Comparison of ENCODE assay signal across 14 cellular contexts in the genomic region with DNA sequence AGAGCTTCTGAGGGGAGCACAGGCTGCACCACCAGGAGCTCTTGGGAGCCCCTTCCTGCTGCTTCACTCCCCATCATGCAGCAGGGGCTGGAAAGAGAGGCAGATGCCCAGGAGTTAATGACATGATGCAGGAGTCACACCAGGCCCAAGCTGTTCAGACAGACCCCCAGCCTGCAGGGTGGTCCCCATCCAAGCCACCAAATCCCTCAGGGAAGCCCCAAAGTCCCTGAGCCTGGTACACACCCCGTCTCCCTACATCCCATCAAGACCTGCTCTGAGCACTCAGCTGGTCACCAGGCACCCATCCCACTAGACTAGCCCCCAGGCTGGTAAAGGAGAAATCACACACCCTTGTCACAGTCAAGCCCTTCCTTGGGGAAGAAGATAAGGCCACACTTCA. TPM values are rescaled to one million over a fixed set of nuclear protein-coding genes. Genes with fewer than 3 reads are reported as not detected.
DNase-seq lines count a peak whose midpoint lies in the region; ATAC-seq and TF ChIP-seq lines count a peak whose summit lies in the region.
"Had no signal": no experiment of that assay in that cellular context is flagged by ENCODE, and none has a peak within 500 bp of the region (broad histone marks: within the 10 kb centered on the region; RNA-seq: fewer than 3 reads in every experiment).

No MANE protein-coding gene starts in this region.

- TF ChIP-seq CTCF in MCF 10A (IDR thresholded peaks at IDR 0.05; ENCODE audit: unreplicated experiment) (no peak), mammary epithelial cell (conservative IDR thresholded peaks at IDR 0.05 in 1 of 2, IDR thresholded peaks at IDR 0.05 in 1 of 2; ENCODE audit: extremely low read depth in 1 of 2, insufficient read depth in 1 of 2, low read depth in 1 of 2, low read length in 2 of 2) (no peak), adrenal gland (IDR thresholded peaks at IDR 0.05) (no peak)

- no peaks in the 10 kb centered on the region for H3K79me2 ChIP-seq in mammary epithelial cell (ENCODE audit: insufficient read depth, low read length)

- no peak for TF ChIP-seq POLR2A in adrenal gland (IDR thresholded peaks at IDR 0.05)

- H3K9me3 Mint-ChIP-seq in MCF 10A (ENCODE audit: unreplicated experiment) = no peaks in the 10 kb centered on the region
- H3K9me3 Mint-ChIP-seq: CD4-positive, CD25-positive, alpha-beta regulatory T cell; H9 had no signal

- in situ Hi-C loops in mammary epithelial cell (cut with MboI; ENCODE audit: low sequenced_read_pairs in 2 of 2) = no loop called here

- H3K36me3 Mint-ChIP-seq in MCF 10A (ENCODE audit: insufficient read depth, unreplicated experiment) = peaks cover 54% of the 10 kb centered on the region

- no peaks in the 10 kb centered on the region for H3K9me3 ChIP-seq in mammary epithelial cell (replicated peaks; ENCODE audit: insufficient read depth, low read length)
- no peaks in the 10 kb centered on the region for H3K9me3 ChIP-seq in adrenal gland (replicated peaks in 1 of 3)
- H3K9me3 ChIP-seq: BLaER1 treated with 17β-estradiol and CSF1 and Interleukin-3, amounts not matched to agents 10 nM and 100 nM had no signal

- H2AFZ ChIP-seq in mammary epithelial cell (ENCODE audit: low read depth, low read length) = no peak overlapping the region

- CTCF ChIA-PET in MCF 10A (lab: Yijun Ruan, JAX) (interaction anchor here (0.7 to 4.1 kb wide), 2 partner anchors 36 to 163 kb away, joined by 3 to 33 read pairs; no protein-coding TSS in a partner anchor), mammary epithelial cell (lab: Charles Lee; ENCODE audit: low non-redundant PET) (no interaction called here)

- H3K4me1 Mint-ChIP-seq in MCF 10A (ENCODE audit: insufficient read depth, unreplicated experiment) = no peaks in the 10 kb centered on the region
- H3K4me1 Mint-ChIP-seq: H9 had no signal

- H3K4me3 Mint-ChIP-seq in MCF 10A (ENCODE audit: unreplicated experiment) = no peak overlapping the region
- H3K4me3 Mint-ChIP-seq: CD4-positive, CD25-positive, alpha-beta regulatory T cell; CD8-positive, alpha-beta memory T cell; H9 had no signal

- H4K20me1 ChIP-seq in mammary epithelial cell (ENCODE audit: insufficient read depth, low read length) = no peaks in the 10 kb centered on the region

- dilution Hi-C loops in mammary epithelial cell (cut with HindIII; ENCODE audit: low sequenced_read_pairs) = no loop called here

- no peak overlapping the region for H3K9ac ChIP-seq in mammary epithelial cell (ENCODE audit: insufficient read depth, low read length)

- no peak for ATAC-seq in GM18511 (IDR thresholded peaks at IDR 0.05; ENCODE audit: unreplicated experiment)
- ATAC-seq in GM21447 (IDR thresholded peaks at IDR 0.05; ENCODE audit: unreplicated experiment) = no peak
- no peak for ATAC-seq in HG03159 (IDR thresholded peaks at IDR 0.05; ENCODE audit: unreplicated experiment)

- no peaks in the 10 kb centered on the region for H3K27me3 ChIP-seq in mammary epithelial cell (ENCODE audit: insufficient read depth, low read length)
- H3K27me3 ChIP-seq in adrenal gland = no peaks in the 10 kb centered on the region
- H3K27me3 ChIP-seq: BLaER1 treated with 17β-estradiol and CSF1 and Interleukin-3, amounts not matched to agents 10 nM and 100 nM had no signal

- no peak for DNase-seq in MCF 10A (ENCODE audit: unreplicated experiment)
- no peak for DNase-seq in mammary epithelial cell
- no peak for DNase-seq in adrenal gland
- DNase-seq in posterior vena cava (ENCODE audit: low spot score) = peak; percentile 50
- DNase-seq in NCI-H1417 treated with DMSO at 0.1 percent for 48 hours (lab: John Stamatoyannopoulos, UW) = no peak
- DNase-seq: 8988T; CD4-positive, CD25-positive, alpha-beta regulatory T cell; CD8-positive, alpha-beta memory T cell; COR-L47; H9 had no signal

- H3K4me2 ChIP-seq in mammary epithelial cell (ENCODE audit: insufficient read depth, low read depth, low read length) = no peak overlapping the region

- H3K4me3 ChIP-seq in mammary epithelial cell (replicated peaks in 1 of 3; ENCODE audit: insufficient read depth in 1 of 3, low read depth in 2 of 3, low read length in 3 of 3) (no peak overlapping the region), adrenal gland (no peak overlapping the region)
- H3K4me3 ChIP-seq: BLaER1 treated with 17β-estradiol and CSF1 and Interleukin-3, amounts not matched to agents 10 nM and 100 nM had no signal

- WGBS in mammary epithelial cell (ENCODE audit: low coverage, missing lambda C conversion rate) = no CpG with 5 or more reads among the region's 1 CpG
- WGBS in adrenal gland, 4 donors = 96 to 100% (median 100%) methylated on average over 1 of the region's 1 CpG; no CpG with 5 or more reads in 1 of the 4 donors

- intact Hi-C loops in MCF 10A (cut with micrococcal nuclease) (no loop called here), mammary epithelial cell (cut with micrococcal nuclease) (no loop called here), adrenal gland (cut with DNase I) (no loop called here), posterior vena cava (cut with DNase I) (no loop called here)

- BruUV-seq in MCF 10A (replicated peaks; lab: Mats Ljungman, UMichigan) = no TSS peak
- no TSS peak for BruUV-seq in mammary epithelial cell (replicated peaks; lab: Mats Ljungman, UMichigan)

- H3K4me1 ChIP-seq in mammary epithelial cell (ENCODE audit: insufficient read depth, low read length) (peaks cover 14% of the 10 kb centered on the region), adrenal gland (replicated peaks in 1 of 2) (peaks cover 50 to 79% of the 10 kb centered on the region in 2 donors)

- H3K27ac Mint-ChIP-seq in MCF 10A (ENCODE audit: low read depth, unreplicated experiment) = peak overlapping the region; percentile 57
- H3K27ac Mint-ChIP-seq: CD8-positive, alpha-beta memory T cell had no signal

- H3K27ac ChIP-seq in mammary epithelial cell (ENCODE audit: insufficient read depth, low read depth, low read length) (no peak overlapping the region), adrenal gland (peak overlapping the region in 4 of 5 donors; percentile 76 to 98 (median 86))

- peaks cover 7% of the 10 kb centered on the region for H3K36me3 ChIP-seq in mammary epithelial cell (ENCODE audit: insufficient read depth, low read length)
- H3K36me3 ChIP-seq in adrenal gland (replicated peaks in 1 of 2) = peaks cover 0 to 59% of the 10 kb centered on the region in 2 donors

- POLR2A ChIA-PET in MCF 10A (lab: Yijun Ruan, JAX) = interaction anchor here (6.7 kb wide), 1 partner anchor 12 kb away, joined by 72 read pairs; a partner anchor contains a TSS

- H3K27me3 Mint-ChIP-seq in MCF 10A (ENCODE audit: insufficient read depth, unreplicated experiment) = no peaks in the 10 kb centered on the region
- H3K27me3 Mint-ChIP-seq: CD4-positive, CD25-positive, alpha-beta regulatory T cell; CD8-positive, alpha-beta memory T cell had no signal

RNA-seq across cellular contexts. Expression of a gene that starts 11.3 kb away (rescaled TPM):
- total RNA-seq in MCF 10A (2022) = 28.4 and 28.8 TPM in 2 replicates
- total RNA-seq in mammary epithelial cell = 10 to 100 TPM; 65.8 to 74.8 TPM
- polyA plus RNA-seq in mammary epithelial cell = 59.4 TPM
- polyA minus RNA-seq in mammary epithelial cell = 78.6 TPM
- total RNA-seq in adrenal gland = 1,000 to 10,000 TPM in 3 of 8 donors, 100 to 1,000 TPM in 5; 137 to 1,306 (median 828) TPM
- polyA plus RNA-seq in adrenal gland = 100 to 1,000 TPM; 108 to 299 (median 284) TPM
- total RNA-seq in posterior vena cava = 10 to 100 TPM; 28.9 to 33.6 TPM

RNA-seq across cellular contexts. Expression of a gene that starts 11.8 kb away (rescaled TPM):
- total RNA-seq in MCF 10A (2022) (39.9 and 46.5 TPM in 2 replicates), mammary epithelial cell (10 to 100 TPM; 40.2 to 81.9 TPM), adrenal gland (100 to 1,000 TPM in 5 of 8 donors, 10 to 100 TPM in 3; 79.4 to 183 (median 134) TPM), posterior vena cava (10 to 100 TPM; 36.0 to 49.2 TPM)
- polyA plus RNA-seq in mammary epithelial cell (57.8 TPM), adrenal gland (100 to 1,000 TPM; 244 to 276 (median 259) TPM)
- 31.5 TPM for polyA minus RNA-seq in mammary epithelial cell

RNA-seq across cellular contexts. Expression of a gene that starts 17.3 kb away (rescaled TPM):
- total RNA-seq in MCF 10A (2022) (79.7 and 93.7 TPM in 2 replicates), mammary epithelial cell (10 to 100 TPM; 30.0 to 65.3 TPM), adrenal gland (100 to 1,000 TPM; 144 to 603 (median 273) TPM), posterior vena cava (10 to 100 TPM; 15.2 to 24.6 TPM)
- polyA plus RNA-seq in mammary epithelial cell (29.5 TPM), adrenal gland (100 to 1,000 TPM; 135 to 294 (median 198) TPM)
- 18.2 TPM for polyA minus RNA-seq in mammary epithelial cell

RNA-seq across cellular contexts. Expression of a gene that starts 17.4 kb away (rescaled TPM):
- total RNA-seq in MCF 10A (2022) (172 and 188 TPM in 2 replicates), mammary epithelial cell (100 to 1,000 TPM; 214 to 230 TPM), adrenal gland (100 to 1,000 TPM; 405 to 885 (median 674) TPM), posterior vena cava (100 to 1,000 TPM; 142 to 151 TPM)
- polyA plus RNA-seq in mammary epithelial cell (225 TPM), adrenal gland (100 to 1,000 TPM; 165 to 374 (median 308) TPM)
- 327 TPM for polyA minus RNA-seq in mammary epithelial cell

RNA-seq across cellular contexts. Expression of a gene that starts 42.1 kb away (rescaled TPM):
- total RNA-seq in MCF 10A (2022) = 3.2 and 4.0 TPM in 2 replicates
- 1 to 10 TPM; 6.3 to 8.8 TPM for total RNA-seq in mammary epithelial cell
- 17.1 TPM for polyA plus RNA-seq in mammary epithelial cell
- polyA minus RNA-seq in mammary epithelial cell = 4.3 TPM
- 10 to 100 TPM in 7 of 8 donors, 1 to 10 TPM in 1; 7.1 to 28.8 (median 13.4) TPM for total RNA-seq in adrenal gland
- 10 to 100 TPM; 16.2 to 23.8 (median 21.3) TPM for polyA plus RNA-seq in adrenal gland
- 1 to 10 TPM; 7.0 to 7.1 TPM for total RNA-seq in posterior vena cava
